ENCODE assay signal across 21 cellular contexts in the genomic region with DNA sequence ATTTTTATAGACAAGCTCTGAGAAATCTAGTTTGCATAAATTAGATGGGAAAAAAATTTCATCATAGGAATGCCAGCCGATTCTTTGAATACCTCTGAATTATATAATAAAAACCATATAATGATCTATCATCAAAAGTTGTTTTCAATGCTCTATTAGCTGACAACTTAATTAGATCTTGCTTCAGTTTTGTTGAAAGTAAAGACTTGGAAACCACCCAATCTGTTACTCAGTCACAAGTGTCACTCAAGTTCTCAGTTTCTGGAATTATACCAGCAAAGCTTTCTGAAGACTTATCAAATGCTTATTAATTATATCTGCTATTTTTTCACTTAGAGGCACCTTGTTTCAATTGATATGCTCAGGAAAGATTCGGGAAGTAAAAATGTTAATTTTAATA. TPM values are rescaled to one million over a fixed set of nuclear protein-coding genes. Genes with fewer than 3 reads are reported as not detected.
DNase-seq lines count a peak whose midpoint lies in the region; ATAC-seq, FAIRE-seq and TF ChIP-seq lines count a peak whose summit lies in the region.
"Had no signal": no experiment of that assay in that cellular context is flagged by ENCODE, and none has a peak within 500 bp of the region (broad histone marks: within the 10 kb centered on the region; RNA-seq: fewer than 3 reads in every experiment).

No MANE protein-coding gene starts in this region.

- H2AFZ ChIP-seq in Karpas-422 (ENCODE audit: low read length) (no peak overlapping the region), K562 (ENCODE audit: low read depth, low read length) (no peak overlapping the region)

- H3K9ac ChIP-seq in Karpas-422 (ENCODE audit: low read length) (no peak overlapping the region), K562 (ENCODE audit: insufficient read depth in 1 of 2, low read depth in 2 of 2, low read length in 2 of 2) (no peak overlapping the region)
- H3K9ac ChIP-seq: BLaER1 treated with 17β-estradiol and CSF1 and Interleukin-3, amounts not matched to agents 10 nM and 100 nM had no signal

- H3K27me3 ChIP-seq in Karpas-422 (ENCODE audit: low read length) (no peaks in the 10 kb centered on the region), K562 (ENCODE audit: control insufficient read depth in 2 of 2, insufficient read depth in 2 of 2, low read length in 2 of 2) (peaks cover 0 to 6% of the 10 kb centered on the region in 2 experiments; a peak in 1 of 5 replicates)
- H3K27me3 ChIP-seq: BLaER1 treated with 17β-estradiol and CSF1 and Interleukin-3, amounts not matched to agents 10 nM and 100 nM had no signal

- H3K4me1 ChIP-seq in Karpas-422 (ENCODE audit: low read length) (peaks cover 13% of the 10 kb centered on the region), K562 (replicated peaks in 1 of 2; ENCODE audit: control insufficient read depth in 2 of 2, insufficient read depth in 2 of 2, low read length in 2 of 2) (peaks cover 0 to 4% of the 10 kb centered on the region in 2 experiments; a peak in 2 of 5 replicates)
- H3K4me1 ChIP-seq: Caco-2 had no signal

- no TSS peak for BruUV-seq in K562 (replicated peaks; lab: Mats Ljungman, UMichigan)

- WGBS in K562 (ENCODE audit: insufficient coverage, low coverage, missing lambda C conversion rate): 12% methylated on average over 2 of the region's 2 CpGs

- H3K79me2 ChIP-seq in Karpas-422 (ENCODE audit: low read length) (no peaks in the 10 kb centered on the region), K562 (ENCODE audit: control insufficient read depth, insufficient read depth, low read length) (no peaks in the 10 kb centered on the region)

- H3K9me1 ChIP-seq in K562 (ENCODE audit: control insufficient read depth, insufficient read depth, low read length): no peaks in the 10 kb centered on the region

- H3K36me3 ChIP-seq in Karpas-422 (ENCODE audit: insufficient read depth, low read length) (no peaks in the 10 kb centered on the region), K562 (ENCODE audit: control insufficient read depth, insufficient read depth, low read length) (no peaks in the 10 kb centered on the region)

- in situ Hi-C loops in K562 (cut with MboI): no loop called here

- no peak for TF ChIP-seq EP300 in K562 (IDR thresholded peaks at IDR 0.05; ENCODE audit: low read length)

- CTCF ChIA-PET in K562 (lab: Yijun Ruan, JAX; ENCODE audit: low intra/inter-chr PET ratio): interaction anchor here (0.6 kb wide), 1 partner anchor 125 kb away, joined by 3 read pairs; no protein-coding TSS in a partner anchor

- H3K4me3 ChIP-seq in Karpas-422 (ENCODE audit: low read length) (no peak overlapping the region), K562 (no peak overlapping the region)
- H3K4me3 ChIP-seq: BLaER1 treated with 17β-estradiol and CSF1 and Interleukin-3, amounts not matched to agents 10 nM and 100 nM had no signal

- TF ChIP-seq RAD21 in K562 (CRISPR knock-in tag; conservative IDR thresholded peaks at IDR 0.05 in 1 of 2, IDR thresholded peaks at IDR 0.05 in 1 of 2): no peak

- no peaks in the 10 kb centered on the region for H4K20me1 ChIP-seq in Karpas-422 (ENCODE audit: insufficient read depth, low read depth, low read length)
- H4K20me1 ChIP-seq in K562 (replicated peaks; ENCODE audit: control insufficient read depth, insufficient read depth, low read length): no peaks in the 10 kb centered on the region
- H4K20me1 ChIP-seq: BLaER1 treated with 17β-estradiol and CSF1 and Interleukin-3, amounts not matched to agents 10 nM and 100 nM had no signal

- intact Hi-C loops in K562 (cut with micrococcal nuclease): no loop called here

- ATAC-seq in SK-N-SH treated with all-trans-retinoic acid at 6 μM for 48 hours (peak; percentile 17; the same call in 2 of the 3 replicates), K562 (no peak), GM19023 (IDR thresholded peaks at IDR 0.05; ENCODE audit: unreplicated experiment) (no peak), GM21825 (IDR thresholded peaks at IDR 0.05; ENCODE audit: unreplicated experiment) (no peak)
- ATAC-seq: CD8-positive, alpha-beta T cell had no signal

- H3K4me2 ChIP-seq in Karpas-422 (ENCODE audit: low read depth, low read length, poor library complexity, severe bottlenecking): no peak overlapping the region
- no peak overlapping the region for H3K4me2 ChIP-seq in K562 (ENCODE audit: insufficient read depth, low read length)
- H3K4me2 ChIP-seq: BLaER1 treated with 17β-estradiol and CSF1 and Interleukin-3, amounts not matched to agents 10 nM and 100 nM had no signal

- peak; percentile 9 for DNase-seq in Karpas-422
- DNase-seq in K562 (ENCODE audit: extremely low read depth in 1 of 4, low spot score in 3 of 4): no peak
- DNase-seq in stimulated activated CD8-positive, alpha-beta memory T cell treated with anti-CD3 and anti-CD28 coated beads, Interleukin-4, amount 100 ng/mL, for 48 hours: no peak
- DNase-seq in effector CD4-positive, alpha-beta T cell: no peak
- DNase-seq: 8988T; AML-193; Caco-2; Calu3; CD4-positive, alpha-beta T cell; CD8-positive, alpha-beta T cell; DMS79 treated with DMSO at 0.1 percent for 48 hours; GF-D8 had no signal

- no peaks in the 10 kb centered on the region for H3K9me2 ChIP-seq in Karpas-422 (replicated peaks; ENCODE audit: insufficient read depth, low read length)

- TF ChIP-seq POLR2A in K562 (conservative IDR thresholded peaks at IDR 0.05): no peak

- H3K9me3 ChIP-seq in Karpas-422 (ENCODE audit: low read length) (no peaks in the 10 kb centered on the region), K562 (replicated peaks; ENCODE audit: control insufficient read depth, insufficient read depth, low read depth, low read length) (no peaks in the 10 kb centered on the region)
- H3K9me3 ChIP-seq: Caco-2 had no signal

- POLR2A ChIA-PET in K562 (lab: Yijun Ruan, JAX): interaction anchor here (0.6 kb wide), 1 partner anchor 901 kb away, joined by 3 read pairs; no protein-coding TSS in a partner anchor

- no peak for TF ChIP-seq CTCF in K562 (IDR thresholded peaks at IDR 0.05 in 2 of 3, conservative IDR thresholded peaks at IDR 0.05 in 1 of 3; ENCODE audit: insufficient read depth in 2 of 3, low read depth in 1 of 3, low read length in 3 of 3)

- H3K27ac ChIP-seq in Karpas-422 (ENCODE audit: low read length): no peak overlapping the region
- no peak overlapping the region for H3K27ac ChIP-seq in K562 (ENCODE audit: extremely low read depth, low read depth, low read length)
- H3K27ac ChIP-seq: BLaER1 treated with 17β-estradiol and CSF1 and Interleukin-3, amounts not matched to agents 10 nM and 100 nM; C4-2B had no signal

- no peak for FAIRE-seq in K562 (lab: Jason Lieb, UNC)
- FAIRE-seq: D721Med, GM12892, GM18507, GM19239 had no signal

RNA-seq across cellular contexts. Expression of a gene that starts 17.4 kb away (rescaled TPM):
- 3.4 and 13.5 TPM in 2 replicates for total RNA-seq in Karpas-422 (2014; rRNA removed; shearing (Covaris generic); ENCODE audit: low replicate concordance)
- total RNA-seq in K562 (2011; cell fraction: chromatin; rRNA removed; ENCODE audit: low replicate concordance): 4.6 and 9.4 TPM in 2 replicates
- total RNA-seq in K562 (2011; cell fraction: nucleolus; rRNA removed): 10.1 and 11.7 TPM in 2 replicates
- 1.7 and 5.0 TPM in 2 replicates for total RNA-seq in K562 (2011; cell fraction: nucleoplasm; rRNA removed)
- 7.8 and 8.1 TPM in 2 replicates for total RNA-seq in K562 (2014; rRNA removed)
- total RNA-seq in K562 (2014; rRNA removed; fragmentation: Illumina TruSeq; extraction: Trizol): 3.3 and 3.9 TPM in 2 replicates
- 5.6 and 6.1 TPM in 2 replicates for total RNA-seq in K562 (2015; rRNA removed; fragmentation: Illumina TruSeq; extraction: Trizol)
- 6.1 and 8.2 TPM in 2 replicates for total RNA-seq in K562 (2021)
- polyA plus RNA-seq in K562 (2011; rRNA removed): 4.2 and 4.6 TPM in 2 replicates
- polyA plus RNA-seq in K562 (2011; cell fraction: cytosol; rRNA removed): 4.6 and 6.8 TPM in 2 replicates
- polyA plus RNA-seq in K562 (2011; cell fraction: nucleus; rRNA removed): 6.4 and 8.1 TPM in 2 replicates
- 6.5 and 13.8 TPM in 2 replicates for polyA plus RNA-seq in K562 (2012)
- polyA plus RNA-seq in K562 (2014; fragmentation: Illumina TruSeq; extraction: Trizol): 4.8 and 5.7 TPM in 2 replicates
- 1 to 10 TPM in 1 of 2 experiments, under 1 TPM in 1; 0.65 to 1.3 TPM for polyA plus RNA-seq in K562 (2014; fragmentation: Nextera tagmentation; extraction: Ambion mirVana)
- polyA plus RNA-seq in K562 (2014; rRNA removed): 9.5 and 10.3 TPM in 2 replicates
- 1.3 and 1.8 TPM in 2 replicates for polyA minus RNA-seq in K562 (2011; rRNA and poly(A)+ RNA removed)
- polyA minus RNA-seq in K562 (2011; cell fraction: cytosol; rRNA and poly(A)+ RNA removed): 1.1 and 2.1 TPM in 2 replicates
- 3.4 and 5.4 TPM in 2 replicates for polyA minus RNA-seq in K562 (2011; cell fraction: nucleus; rRNA and poly(A)+ RNA removed)

RNA-seq across cellular contexts. Expression of a gene that starts 21.1 kb away (rescaled TPM):
- total RNA-seq in Karpas-422 (2014; rRNA removed; shearing (Covaris generic); ENCODE audit: low replicate concordance): 2.1 TPM in 1 of 2 replicates, not detected in the other
- total RNA-seq in K562 (2011; cell fraction: chromatin; rRNA removed; ENCODE audit: low replicate concordance): 0.39 TPM in 1 of 2 replicates, not detected in the other
- not detected in 2 replicates for total RNA-seq in K562 (2011; cell fraction: nucleolus; rRNA removed)
- total RNA-seq in K562 (2011; cell fraction: nucleoplasm; rRNA removed): not detected in 2 replicates
- total RNA-seq in K562 (2014; rRNA removed) (0.45 and 0.65 TPM in 2 replicates), K562 (2014; rRNA removed; fragmentation: Illumina TruSeq; extraction: Trizol) (0.51 and 0.73 TPM in 2 replicates), K562 (2015; rRNA removed; fragmentation: Illumina TruSeq; extraction: Trizol) (0.41 and 0.54 TPM in 2 replicates), K562 (2021) (0.16 and 0.56 TPM in 2 replicates)
- polyA plus RNA-seq in K562 (2011; rRNA removed) (0.26 TPM in 1 of 2 replicates, not detected in the other), K562 (2014; fragmentation: Illumina TruSeq; extraction: Trizol) (0.31 TPM in 1 of 2 replicates, not detected in the other), K562 (2014; fragmentation: Nextera tagmentation; extraction: Ambion mirVana) (under 1 TPM; 0.07 to 0.15 TPM), K562 (2014; rRNA removed) (not detected in 2 replicates)
- 0.18 TPM in 1 of 2 replicates, not detected in the other for polyA plus RNA-seq in K562 (2011; cell fraction: cytosol; rRNA removed)
- polyA plus RNA-seq in K562 (2011; cell fraction: nucleus; rRNA removed): 0.24 and 0.37 TPM in 2 replicates
- 0.42 and 0.46 TPM in 2 replicates for polyA plus RNA-seq in K562 (2012)
- not detected in 2 replicates for polyA minus RNA-seq in K562 (2011; rRNA and poly(A)+ RNA removed)
- polyA minus RNA-seq in K562 (2011; cell fraction: cytosol; rRNA and poly(A)+ RNA removed): not detected in 2 replicates
- polyA minus RNA-seq in K562 (2011; cell fraction: nucleus; rRNA and poly(A)+ RNA removed): 1.00 and 1.6 TPM in 2 replicates
- total RNA-seq: CD4-positive, alpha-beta T cell; CD8-positive, alpha-beta T cell had no signal

RNA-seq across cellular contexts. Expression of a gene that starts 21.3 kb away (rescaled TPM):
- 6.4 and 16.8 TPM in 2 replicates for total RNA-seq in Karpas-422 (2014; rRNA removed; shearing (Covaris generic); ENCODE audit: low replicate concordance)
- total RNA-seq in K562 (2011; cell fraction: chromatin; rRNA removed; ENCODE audit: low replicate concordance): 5.1 and 10.9 TPM in 2 replicates
- 6.2 and 9.7 TPM in 2 replicates for total RNA-seq in K562 (2011; cell fraction: nucleolus; rRNA removed)
- 6.1 and 7.9 TPM in 2 replicates for total RNA-seq in K562 (2011; cell fraction: nucleoplasm; rRNA removed)
- 1.9 and 2.0 TPM in 2 replicates for total RNA-seq in K562 (2014; rRNA removed)
- total RNA-seq in K562 (2014; rRNA removed; fragmentation: Illumina TruSeq; extraction: Trizol): 2.7 and 3.7 TPM in 2 replicates
- total RNA-seq in K562 (2015; rRNA removed; fragmentation: Illumina TruSeq; extraction: Trizol): 3.6 and 3.7 TPM in 2 replicates
- total RNA-seq in K562 (2021): 1.9 and 2.1 TPM in 2 replicates
- 3.5 and 4.1 TPM in 2 replicates for polyA plus RNA-seq in K562 (2011; rRNA removed)
- 0.78 and 0.97 TPM in 2 replicates for polyA plus RNA-seq in K562 (2011; cell fraction: cytosol; rRNA removed)
- 3.2 and 6.5 TPM in 2 replicates for polyA plus RNA-seq in K562 (2011; cell fraction: nucleus; rRNA removed)
- polyA plus RNA-seq in K562 (2012): 3.2 and 12.5 TPM in 2 replicates
- polyA plus RNA-seq in K562 (2014; fragmentation: Illumina TruSeq; extraction: Trizol): 2.0 and 2.6 TPM in 2 replicates
- polyA plus RNA-seq in K562 (2014; fragmentation: Nextera tagmentation; extraction: Ambion mirVana): 1 to 10 TPM; 1.1 to 1.3 TPM
- 1.4 and 3.0 TPM in 2 replicates for polyA plus RNA-seq in K562 (2014; rRNA removed)
- polyA minus RNA-seq in K562 (2011; rRNA and poly(A)+ RNA removed): 3.6 and 7.8 TPM in 2 replicates
- 0.82 and 1.7 TPM in 2 replicates for polyA minus RNA-seq in K562 (2011; cell fraction: cytosol; rRNA and poly(A)+ RNA removed)
- 5.7 and 10.3 TPM in 2 replicates for polyA minus RNA-seq in K562 (2011; cell fraction: nucleus; rRNA and poly(A)+ RNA removed)

RNA-seq across cellular contexts. Expression of a gene that starts 25.9 kb away (rescaled TPM):
- 181 and 285 TPM in 2 replicates for total RNA-seq in Karpas-422 (2014; rRNA removed; shearing (Covaris generic); ENCODE audit: low replicate concordance)
- 28.6 and 46.5 TPM in 2 replicates for total RNA-seq in K562 (2011; cell fraction: chromatin; rRNA removed; ENCODE audit: low replicate concordance)
- 30.5 and 30.9 TPM in 2 replicates for total RNA-seq in K562 (2011; cell fraction: nucleolus; rRNA removed)
- 44.7 and 47.3 TPM in 2 replicates for total RNA-seq in K562 (2011; cell fraction: nucleoplasm; rRNA removed)
- total RNA-seq in K562 (2014; rRNA removed) (170 and 188 TPM in 2 replicates), K562 (2014; rRNA removed; fragmentation: Illumina TruSeq; extraction: Trizol) (290 and 295 TPM in 2 replicates), K562 (2015; rRNA removed; fragmentation: Illumina TruSeq; extraction: Trizol) (257 and 279 TPM in 2 replicates), K562 (2021) (146 and 167 TPM in 2 replicates)
- polyA plus RNA-seq in K562 (2011; rRNA removed) (341 and 473 TPM in 2 replicates), K562 (2014; fragmentation: Illumina TruSeq; extraction: Trizol) (255 and 293 TPM in 2 replicates), K562 (2014; fragmentation: Nextera tagmentation; extraction: Ambion mirVana) (100 to 1,000 TPM; 535 to 591 TPM), K562 (2014; rRNA removed) (378 and 407 TPM in 2 replicates)
- polyA plus RNA-seq in K562 (2011; cell fraction: cytosol; rRNA removed): 135 and 247 TPM in 2 replicates
- polyA plus RNA-seq in K562 (2011; cell fraction: nucleus; rRNA removed): 53.9 and 109 TPM in 2 replicates
- polyA plus RNA-seq in K562 (2012): 183 and 224 TPM in 2 replicates
- 126 and 127 TPM in 2 replicates for polyA minus RNA-seq in K562 (2011; rRNA and poly(A)+ RNA removed)
- polyA minus RNA-seq in K562 (2011; cell fraction: cytosol; rRNA and poly(A)+ RNA removed): 48.7 and 49.1 TPM in 2 replicates
- 17.1 and 27.1 TPM in 2 replicates for polyA minus RNA-seq in K562 (2011; cell fraction: nucleus; rRNA and poly(A)+ RNA removed)

RNA-seq across cellular contexts. Expression of a gene that starts 52.5 kb away (rescaled TPM):
- 0.71 and 3.6 TPM in 2 replicates for total RNA-seq in Karpas-422 (2014; rRNA removed; shearing (Covaris generic); ENCODE audit: low replicate concordance)
- total RNA-seq in K562 (2011; cell fraction: chromatin; rRNA removed; ENCODE audit: low replicate concordance): 4.5 and 7.5 TPM in 2 replicates
- 2.4 and 2.7 TPM in 2 replicates for total RNA-seq in K562 (2011; cell fraction: nucleolus; rRNA removed)
- 3.9 and 7.7 TPM in 2 replicates for total RNA-seq in K562 (2011; cell fraction: nucleoplasm; rRNA removed)
- 1.6 and 2.0 TPM in 2 replicates for total RNA-seq in K562 (2014; rRNA removed)
- total RNA-seq in K562 (2014; rRNA removed; fragmentation: Illumina TruSeq; extraction: Trizol): 2.4 and 2.8 TPM in 2 replicates
- total RNA-seq in K562 (2015; rRNA removed; fragmentation: Illumina TruSeq; extraction: Trizol): 1.3 and 1.6 TPM in 2 replicates
- total RNA-seq in K562 (2021): 1.6 and 2.4 TPM in 2 replicates
- 9.4 and 14.1 TPM in 2 replicates for polyA plus RNA-seq in K562 (2011; rRNA removed)
- polyA plus RNA-seq in K562 (2011; cell fraction: cytosol; rRNA removed): 10.5 and 10.6 TPM in 2 replicates
- polyA plus RNA-seq in K562 (2011; cell fraction: nucleus; rRNA removed): 10.7 and 14.9 TPM in 2 replicates
- polyA plus RNA-seq in K562 (2012): 2.8 and 3.7 TPM in 2 replicates
- polyA plus RNA-seq in K562 (2014; fragmentation: Illumina TruSeq; extraction: Trizol): 2.8 and 2.9 TPM in 2 replicates
- polyA plus RNA-seq in K562 (2014; fragmentation: Nextera tagmentation; extraction: Ambion mirVana): 1 to 10 TPM in 1 of 2 experiments, under 1 TPM in 1; 0.58 to 1.2 TPM
- polyA plus RNA-seq in K562 (2014; rRNA removed): 2.3 and 3.7 TPM in 2 replicates
- 4.1 and 7.1 TPM in 2 replicates for polyA minus RNA-seq in K562 (2011; rRNA and poly(A)+ RNA removed)
- polyA minus RNA-seq in K562 (2011; cell fraction: cytosol; rRNA and poly(A)+ RNA removed): 2.2 TPM in 1 of 2 replicates, not detected in the other
- polyA minus RNA-seq in K562 (2011; cell fraction: nucleus; rRNA and poly(A)+ RNA removed): 0.81 and 1.9 TPM in 2 replicates
